Comparison of ENCODE assay signal across 15 cellular contexts in the genomic region with DNA sequence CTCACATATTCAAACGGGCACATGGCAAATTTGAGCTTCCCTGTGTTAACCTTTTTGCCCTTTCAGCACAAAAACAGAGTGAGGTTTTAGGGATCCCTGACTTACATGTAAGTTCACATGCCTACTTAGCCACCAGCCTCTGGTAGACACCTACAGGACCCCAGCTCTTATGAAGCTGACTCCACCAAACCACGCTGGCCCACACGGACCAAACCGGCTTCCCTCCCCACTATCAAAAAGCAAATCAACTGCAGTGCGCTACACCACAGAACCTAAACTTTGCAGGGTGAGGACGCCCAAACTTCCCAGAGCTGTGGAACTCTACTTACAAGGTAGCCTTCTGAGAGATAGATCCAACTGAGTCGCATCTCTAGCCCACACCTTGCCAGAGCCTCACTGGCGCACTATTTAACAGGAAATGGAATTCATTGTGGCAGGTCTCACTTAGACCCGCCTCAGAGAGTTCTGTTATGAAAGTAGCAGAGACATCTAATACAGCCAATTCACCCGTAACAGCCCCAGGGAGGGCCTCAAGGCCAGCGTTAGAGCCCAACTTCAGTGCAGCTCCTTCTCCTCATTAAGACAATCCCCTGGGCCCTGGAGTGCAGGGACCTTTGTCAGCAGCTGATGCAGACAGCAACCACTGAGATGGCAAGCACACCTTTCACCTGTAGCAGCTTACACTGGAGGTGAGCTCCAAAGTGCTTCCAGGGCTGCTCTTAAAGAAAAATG. TPM values are rescaled to one million over a fixed set of nuclear protein-coding genes. Genes with fewer than 3 reads are reported as not detected.
DNase-seq lines count a peak whose midpoint lies in the region; ATAC-seq and TF ChIP-seq lines count a peak whose summit lies in the region.
"Had no signal": no experiment of that assay in that cellular context is flagged by ENCODE, and none has a peak within 500 bp of the region (broad histone marks: within the 10 kb centered on the region; RNA-seq: fewer than 3 reads in every experiment).

No MANE protein-coding gene starts in this region.

- peak overlapping the region; percentile 25 for H3K27ac Mint-ChIP-seq in mesothelial cell of epicardium
- H3K27ac Mint-ChIP-seq: T-helper 1 cell treated with Interleukin-12 subunit alpha and Interleukin-12 subunit beta and Interleukin-4 antibody, amounts not matched to agents 30 μg/mL and 1 μg/mL, for 36 hours had no signal

- H3K4me3 Mint-ChIP-seq in mesothelial cell of epicardium = no peak overlapping the region
- H3K4me3 Mint-ChIP-seq: activated naive CD4-positive, alpha-beta T cell treated with anti-CD3 and anti-CD28 coated beads, Interleukin-2, amount 10 ng/mL, durations not matched to agents 7 days and 5 days; T-helper 1 cell treated with Interleukin-12 subunit alpha and Interleukin-12 subunit beta and Interleukin-4 antibody, amounts not matched to agents 30 μg/mL and 1 μg/mL, for 36 hours had no signal

- no peaks in the 10 kb centered on the region for H3K4me1 Mint-ChIP-seq in mesothelial cell of epicardium

- no peaks in the 10 kb centered on the region for H3K9me3 Mint-ChIP-seq in mesothelial cell of epicardium
- H3K9me3 Mint-ChIP-seq: activated naive CD4-positive, alpha-beta T cell treated with anti-CD3 and anti-CD28 coated beads, Interleukin-2, amount 10 ng/mL, durations not matched to agents 7 days and 5 days; T-helper 1 cell treated with Interleukin-12 subunit alpha and Interleukin-12 subunit beta and Interleukin-4 antibody, amounts not matched to agents 30 μg/mL and 1 μg/mL, for 36 hours had no signal

- TF ChIP-seq CTCF in right atrium auricular region (IDR thresholded peaks at IDR 0.05) = no peak
- no peak for TF ChIP-seq CTCF in mesothelial cell of epicardium (IDR thresholded peaks at IDR 0.05; ENCODE audit: unreplicated experiment)

- DNase-seq in right atrium auricular region (ENCODE audit: low spot score) (peak; percentile 50), right cardiac atrium (no peak), adipocyte (ENCODE audit: low read depth) (no peak), mesothelial cell of epicardium (ENCODE audit: low spot score in 2 of 2, unreplicated experiment in 2 of 2) (no peak), ureter (ENCODE audit: low spot score) (peak; percentile 33), NCI-H2171 (lab: John Stamatoyannopoulos, UW) (no peak), DMS79 (lab: John Stamatoyannopoulos, UW) (no peak), NCI-H1436 treated with DMSO at 0.1 percent for 48 hours (lab: John Stamatoyannopoulos, UW) (no peak)
- DNase-seq: activated naive CD4-positive, alpha-beta T cell treated with anti-CD3 and anti-CD28 coated beads, Interleukin-2, amount 10 ng/mL, durations not matched to agents 7 days and 5 days; mammary epithelial cell; NCI-H1092 treated with DMSO at 0.1 percent for 48 hours; NCI-H446 treated with DMSO at 0.1 percent for 48 hours; uterus had no signal

- H3K9ac ChIP-seq in adipocyte (ENCODE audit: low read length) = peak overlapping the region; percentile 27

- no peak for ATAC-seq in right cardiac atrium
- ATAC-seq: Panc1 had no signal

- H3K4me3 ChIP-seq in right atrium auricular region (no peak overlapping the region), right cardiac atrium (ENCODE audit: low read length) (no peak overlapping the region), adipocyte (ENCODE audit: low read length) (no peak overlapping the region)
- H3K4me3 ChIP-seq: uterus had no signal

- intact Hi-C loops in right cardiac atrium (cut with DNase I) = loop anchor here in 2 of 4 donors (5.0 kb wide), 1 partner anchor 58 kb away; no protein-coding TSS in a partner anchor

- H3K36me3 Mint-ChIP-seq in mesothelial cell of epicardium = peaks cover 39% of the 10 kb centered on the region

- no peaks in the 10 kb centered on the region for H3K27me3 Mint-ChIP-seq in mesothelial cell of epicardium (ENCODE audit: low read depth)
- H3K27me3 Mint-ChIP-seq: activated naive CD4-positive, alpha-beta T cell treated with anti-CD3 and anti-CD28 coated beads, Interleukin-2, amount 10 ng/mL, durations not matched to agents 7 days and 5 days had no signal

- no peaks in the 10 kb centered on the region for H3K9me3 ChIP-seq in right atrium auricular region
- no peaks in the 10 kb centered on the region for H3K9me3 ChIP-seq in right cardiac atrium (ENCODE audit: control insufficient read depth, low read length)
- H3K9me3 ChIP-seq in adipocyte (ENCODE audit: control insufficient read depth, low read length) = no peaks in the 10 kb centered on the region
- H3K9me3 ChIP-seq: uterus had no signal

- no peak overlapping the region for H3K27ac ChIP-seq in right atrium auricular region
- no peak overlapping the region for H3K27ac ChIP-seq in right cardiac atrium (ENCODE audit: low read length)
- H3K27ac ChIP-seq: uterus had no signal

- WGBS in right cardiac atrium = 75% methylated on average over 11 of the region's 11 CpGs

- H3K27me3 ChIP-seq in right atrium auricular region (no peaks in the 10 kb centered on the region), right cardiac atrium (ENCODE audit: control insufficient read depth, insufficient read depth) (no peaks in the 10 kb centered on the region), adipocyte (replicated peaks; ENCODE audit: control insufficient read depth, insufficient read depth, low read length) (no peaks in the 10 kb centered on the region)
- H3K27me3 ChIP-seq: uterus had no signal

- H3K4me1 ChIP-seq in right atrium auricular region (peaks cover 0 to 20% of the 10 kb centered on the region in 2 donors), right cardiac atrium (ENCODE audit: control insufficient read depth, insufficient read depth, low read length) (peaks cover 2% of the 10 kb centered on the region), adipocyte (ENCODE audit: control insufficient read depth, insufficient read depth, low read length) (peaks cover 18% of the 10 kb centered on the region)
- H3K4me1 ChIP-seq: uterus had no signal

- H3K36me3 ChIP-seq in right atrium auricular region (peaks cover 52% of the 10 kb centered on the region), adipocyte (ENCODE audit: control insufficient read depth, insufficient read depth, low read length, severe bottlenecking) (peaks cover 92% of the 10 kb centered on the region)

RNA-seq across cellular contexts. Expression of a gene that starts 49.2 kb away (rescaled TPM):
- total RNA-seq in right atrium auricular region (10 to 100 TPM; 42.6 to 47.4 TPM), right cardiac atrium (10 to 100 TPM; 24.9 to 31.2 (median 29.2) TPM), mesothelial cell of epicardium (1.6 to 2.1 TPM (median 1.7 TPM) in 3 replicates), ureter (20.4 TPM)
- polyA plus RNA-seq in right cardiac atrium = 10.3 TPM

Comparison
In these comparisons a context has a peak if more than half of its experiments do, and no peak if none do; other contexts are left out.
1. DNase-seq: peak in right atrium auricular region (single experiment) and ureter (single experiment); none in right cardiac atrium (0 of 3), adipocyte (single experiment), mesothelial cell of epicardium (0 of 2), NCI-H2171 (single experiment), DMS79 (single experiment) and NCI-H1436 treated with DMSO at 0.1 percent for 48 hours (single experiment).